Comparison of ENCODE assay signal across 1 cellular context in the genomic region with DNA sequence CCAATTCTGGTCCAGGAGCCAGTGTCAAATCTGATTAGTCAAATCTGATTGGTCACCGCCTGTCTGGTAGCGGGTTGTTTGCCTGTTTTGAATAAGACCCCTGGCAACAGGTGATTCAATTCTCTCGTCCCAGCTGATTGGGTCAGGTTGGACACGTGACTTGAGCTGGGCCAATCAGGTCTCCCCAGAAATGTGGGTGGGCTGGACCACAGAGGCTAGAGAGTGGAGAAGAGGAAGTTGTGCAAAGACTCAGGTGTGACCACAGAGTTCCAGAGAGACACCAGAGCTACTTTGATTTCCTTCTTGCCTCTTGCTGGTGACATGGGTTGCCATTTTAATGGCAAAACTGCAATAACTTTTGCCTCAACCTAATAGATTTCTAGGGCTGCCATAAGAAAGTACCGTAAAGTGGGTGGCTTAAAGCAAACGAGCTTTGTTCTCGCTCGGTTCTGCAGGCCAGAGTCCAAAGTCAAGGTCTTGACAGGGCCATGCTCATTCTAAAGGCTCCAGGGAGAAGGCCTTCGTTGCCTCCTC.
TF ChIP-seq lines count a peak whose summit lies in the region.

No MANE protein-coding gene starts in this region.

TF ChIP-seq in K562, 482 proteins besides CTCF, POLR2A, EP300 and RAD21 (continued from another document and continues in another):
- TF ChIP-seq, protein P1, sequence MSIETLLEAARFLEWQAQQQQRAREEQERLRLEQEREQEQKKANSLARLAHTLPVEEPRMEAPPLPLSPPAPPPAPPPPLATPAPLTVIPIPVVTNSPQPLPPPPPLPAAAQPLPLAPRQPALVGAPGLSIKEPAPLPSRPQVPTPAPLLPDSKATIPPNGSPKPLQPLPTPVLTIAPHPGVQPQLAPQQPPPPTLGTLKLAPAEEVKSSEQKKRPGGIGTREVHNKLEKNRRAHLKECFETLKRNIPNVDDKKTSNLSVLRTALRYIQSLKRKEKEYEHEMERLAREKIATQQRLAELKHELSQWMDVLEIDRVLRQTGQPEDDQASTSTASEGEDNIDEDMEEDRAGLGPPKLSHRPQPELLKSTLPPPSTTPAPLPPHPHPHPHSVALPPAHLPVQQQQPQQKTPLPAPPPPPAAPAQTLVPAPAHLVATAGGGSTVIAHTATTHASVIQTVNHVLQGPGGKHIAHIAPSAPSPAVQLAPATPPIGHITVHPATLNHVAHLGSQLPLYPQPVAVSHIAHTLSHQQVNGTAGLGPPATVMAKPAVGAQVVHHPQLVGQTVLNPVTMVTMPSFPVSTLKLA (conservative IDR thresholded peaks at IDR 0.05): no peak
- TF ChIP-seq SAFB (IDR thresholded peaks at IDR 0.05; ENCODE audit: borderline replicate concordance, low read depth, low read length) (no peak), ZNF583 (CRISPR knock-in tag; IDR thresholded peaks at IDR 0.05) (no peak), ILF3 (IDR thresholded peaks at IDR 0.05; ENCODE audit: borderline replicate concordance) (no peak), MYNN (IDR thresholded peaks at IDR 0.05) (no peak), MYNN (CRISPR knock-in tag; IDR thresholded peaks at IDR 0.05) (no peak), ZNF124 (CRISPR knock-in tag; IDR thresholded peaks at IDR 0.05) (no peak), MCM3 (IDR thresholded peaks at IDR 0.05) (no peak), ETS2 (tag; IDR thresholded peaks at IDR 0.05; ENCODE audit: borderline replicate concordance, poor library complexity, severe bottlenecking) (no peak), NUFIP1 (IDR thresholded peaks at IDR 0.05; ENCODE audit: partially characterized antibody) (no peak), MTA3 (IDR thresholded peaks at IDR 0.05; ENCODE audit: borderline replicate concordance) (peak; percentile 57; the same call in 1 of the 2 replicates), CREM (IDR thresholded peaks at IDR 0.05; ENCODE audit: low read depth) (peak; percentile 94), HIVEP1 (CRISPR knock-in tag; IDR thresholded peaks at IDR 0.05) (no peak), SNRNP70 (optimal IDR thresholded peaks at IDR 0.05; ENCODE audit: low read depth, low read length) (no peak), ETV1 (tag; conservative IDR thresholded peaks at IDR 0.05; ENCODE audit: low read depth) (no peak), ZSCAN32 (CRISPR knock-in tag; IDR thresholded peaks at IDR 0.05) (no peak), MAZ (CRISPR knock-in tag; conservative IDR thresholded peaks at IDR 0.05 in 1 of 2, IDR thresholded peaks at IDR 0.05 in 1 of 2) (no peak), HCFC1 (IDR thresholded peaks at IDR 0.05; ENCODE audit: low read depth, low read length) (no peak), ZNF584 (CRISPR knock-in tag; IDR thresholded peaks at IDR 0.05; ENCODE audit: low read depth) (no peak), NR4A1 (CRISPR knock-in tag; IDR thresholded peaks at IDR 0.05) (no peak), NR4A1 (tag; IDR thresholded peaks at IDR 0.05) (no peak), DDX20 (tag; IDR thresholded peaks at IDR 0.05; ENCODE audit: low read depth) (no peak), DACH1 (IDR thresholded peaks at IDR 0.05; ENCODE audit: partially characterized antibody) (peak; percentile 34), PRMT5 (CRISPR knock-in tag; IDR thresholded peaks at IDR 0.05) (no peak), ZNF354B (CRISPR knock-in tag; IDR thresholded peaks at IDR 0.05) (no peak), ZNF77 (CRISPR knock-in tag; IDR thresholded peaks at IDR 0.05) (no peak), MCM5 (IDR thresholded peaks at IDR 0.05; ENCODE audit: low read depth) (no peak), NR2C1 (IDR thresholded peaks at IDR 0.05) (no peak), NR2C1 (tag; IDR thresholded peaks at IDR 0.05) (no peak), PML (IDR thresholded peaks at IDR 0.05; ENCODE audit: low read length) (no peak), LEF1 (IDR thresholded peaks at IDR 0.05) (no peak), FOXP1 (CRISPR knock-in tag; IDR thresholded peaks at IDR 0.05) (no peak), SRSF9 (IDR thresholded peaks at IDR 0.05; ENCODE audit: borderline replicate concordance, low read depth, low read length) (no peak), NFE2L1 (tag; IDR thresholded peaks at IDR 0.05; ENCODE audit: borderline replicate concordance, low read depth) (no peak), NCOA4 (IDR thresholded peaks at IDR 0.05; ENCODE audit: partially characterized antibody) (no peak), CBX2 (IDR thresholded peaks at IDR 0.05; ENCODE audit: insufficient read depth, low read length, poor library complexity, severe bottlenecking) (no peak), CREBBP (IDR thresholded peaks at IDR 0.05; ENCODE audit: low read depth, low read length) (no peak), SMAD3 (CRISPR knock-in tag; conservative IDR thresholded peaks at IDR 0.05) (no peak), FOXK1 (CRISPR knock-in tag; IDR thresholded peaks at IDR 0.05; ENCODE audit: borderline replicate concordance) (no peak), KDM2B (CRISPR knock-in tag; IDR thresholded peaks at IDR 0.05) (no peak), ILK (tag; IDR thresholded peaks at IDR 0.05; ENCODE audit: borderline replicate concordance, low read depth) (no peak), TEAD4 (IDR thresholded peaks at IDR 0.05; ENCODE audit: low read length) (no peak), TEAD4 (CRISPR knock-in tag; IDR thresholded peaks at IDR 0.05; ENCODE audit: borderline replicate concordance) (no peak), ZNF121 (CRISPR knock-in tag; conservative IDR thresholded peaks at IDR 0.05) (no peak)
- TF ChIP-seq, protein P2, sequence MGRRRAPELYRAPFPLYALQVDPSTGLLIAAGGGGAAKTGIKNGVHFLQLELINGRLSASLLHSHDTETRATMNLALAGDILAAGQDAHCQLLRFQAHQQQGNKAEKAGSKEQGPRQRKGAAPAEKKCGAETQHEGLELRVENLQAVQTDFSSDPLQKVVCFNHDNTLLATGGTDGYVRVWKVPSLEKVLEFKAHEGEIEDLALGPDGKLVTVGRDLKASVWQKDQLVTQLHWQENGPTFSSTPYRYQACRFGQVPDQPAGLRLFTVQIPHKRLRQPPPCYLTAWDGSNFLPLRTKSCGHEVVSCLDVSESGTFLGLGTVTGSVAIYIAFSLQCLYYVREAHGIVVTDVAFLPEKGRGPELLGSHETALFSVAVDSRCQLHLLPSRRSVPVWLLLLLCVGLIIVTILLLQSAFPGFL (CRISPR knock-in tag; IDR thresholded peaks at IDR 0.05): no peak
- TF ChIP-seq, protein P3, sequence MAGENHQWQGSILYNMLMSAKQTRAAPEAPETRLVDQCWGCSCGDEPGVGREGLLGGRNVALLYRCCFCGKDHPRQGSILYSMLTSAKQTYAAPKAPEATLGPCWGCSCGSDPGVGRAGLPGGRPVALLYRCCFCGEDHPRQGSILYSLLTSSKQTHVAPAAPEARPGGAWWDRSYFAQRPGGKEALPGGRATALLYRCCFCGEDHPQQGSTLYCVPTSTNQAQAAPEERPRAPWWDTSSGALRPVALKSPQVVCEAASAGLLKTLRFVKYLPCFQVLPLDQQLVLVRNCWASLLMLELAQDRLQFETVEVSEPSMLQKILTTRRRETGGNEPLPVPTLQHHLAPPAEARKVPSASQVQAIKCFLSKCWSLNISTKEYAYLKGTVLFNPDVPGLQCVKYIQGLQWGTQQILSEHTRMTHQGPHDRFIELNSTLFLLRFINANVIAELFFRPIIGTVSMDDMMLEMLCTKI (IDR thresholded peaks at IDR 0.05; ENCODE audit: partially characterized antibody): no peak
- TF ChIP-seq, protein P4, sequence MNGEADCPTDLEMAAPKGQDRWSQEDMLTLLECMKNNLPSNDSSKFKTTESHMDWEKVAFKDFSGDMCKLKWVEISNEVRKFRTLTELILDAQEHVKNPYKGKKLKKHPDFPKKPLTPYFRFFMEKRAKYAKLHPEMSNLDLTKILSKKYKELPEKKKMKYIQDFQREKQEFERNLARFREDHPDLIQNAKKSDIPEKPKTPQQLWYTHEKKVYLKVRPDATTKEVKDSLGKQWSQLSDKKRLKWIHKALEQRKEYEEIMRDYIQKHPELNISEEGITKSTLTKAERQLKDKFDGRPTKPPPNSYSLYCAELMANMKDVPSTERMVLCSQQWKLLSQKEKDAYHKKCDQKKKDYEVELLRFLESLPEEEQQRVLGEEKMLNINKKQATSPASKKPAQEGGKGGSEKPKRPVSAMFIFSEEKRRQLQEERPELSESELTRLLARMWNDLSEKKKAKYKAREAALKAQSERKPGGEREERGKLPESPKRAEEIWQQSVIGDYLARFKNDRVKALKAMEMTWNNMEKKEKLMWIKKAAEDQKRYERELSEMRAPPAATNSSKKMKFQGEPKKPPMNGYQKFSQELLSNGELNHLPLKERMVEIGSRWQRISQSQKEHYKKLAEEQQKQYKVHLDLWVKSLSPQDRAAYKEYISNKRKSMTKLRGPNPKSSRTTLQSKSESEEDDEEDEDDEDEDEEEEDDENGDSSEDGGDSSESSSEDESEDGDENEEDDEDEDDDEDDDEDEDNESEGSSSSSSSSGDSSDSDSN (IDR thresholded peaks at IDR 0.05; ENCODE audit: borderline replicate concordance in 1 of 2, low read depth in 2 of 2, low read length in 2 of 2): no peak
- TF ChIP-seq, protein P5, sequence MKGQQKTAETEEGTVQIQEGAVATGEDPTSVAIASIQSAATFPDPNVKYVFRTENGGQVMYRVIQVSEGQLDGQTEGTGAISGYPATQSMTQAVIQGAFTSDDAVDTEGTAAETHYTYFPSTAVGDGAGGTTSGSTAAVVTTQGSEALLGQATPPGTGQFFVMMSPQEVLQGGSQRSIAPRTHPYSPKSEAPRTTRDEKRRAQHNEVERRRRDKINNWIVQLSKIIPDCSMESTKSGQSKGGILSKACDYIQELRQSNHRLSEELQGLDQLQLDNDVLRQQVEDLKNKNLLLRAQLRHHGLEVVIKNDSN (CRISPR knock-in tag; IDR thresholded peaks at IDR 0.05): peak; percentile 97
- TF ChIP-seq, protein P6, sequence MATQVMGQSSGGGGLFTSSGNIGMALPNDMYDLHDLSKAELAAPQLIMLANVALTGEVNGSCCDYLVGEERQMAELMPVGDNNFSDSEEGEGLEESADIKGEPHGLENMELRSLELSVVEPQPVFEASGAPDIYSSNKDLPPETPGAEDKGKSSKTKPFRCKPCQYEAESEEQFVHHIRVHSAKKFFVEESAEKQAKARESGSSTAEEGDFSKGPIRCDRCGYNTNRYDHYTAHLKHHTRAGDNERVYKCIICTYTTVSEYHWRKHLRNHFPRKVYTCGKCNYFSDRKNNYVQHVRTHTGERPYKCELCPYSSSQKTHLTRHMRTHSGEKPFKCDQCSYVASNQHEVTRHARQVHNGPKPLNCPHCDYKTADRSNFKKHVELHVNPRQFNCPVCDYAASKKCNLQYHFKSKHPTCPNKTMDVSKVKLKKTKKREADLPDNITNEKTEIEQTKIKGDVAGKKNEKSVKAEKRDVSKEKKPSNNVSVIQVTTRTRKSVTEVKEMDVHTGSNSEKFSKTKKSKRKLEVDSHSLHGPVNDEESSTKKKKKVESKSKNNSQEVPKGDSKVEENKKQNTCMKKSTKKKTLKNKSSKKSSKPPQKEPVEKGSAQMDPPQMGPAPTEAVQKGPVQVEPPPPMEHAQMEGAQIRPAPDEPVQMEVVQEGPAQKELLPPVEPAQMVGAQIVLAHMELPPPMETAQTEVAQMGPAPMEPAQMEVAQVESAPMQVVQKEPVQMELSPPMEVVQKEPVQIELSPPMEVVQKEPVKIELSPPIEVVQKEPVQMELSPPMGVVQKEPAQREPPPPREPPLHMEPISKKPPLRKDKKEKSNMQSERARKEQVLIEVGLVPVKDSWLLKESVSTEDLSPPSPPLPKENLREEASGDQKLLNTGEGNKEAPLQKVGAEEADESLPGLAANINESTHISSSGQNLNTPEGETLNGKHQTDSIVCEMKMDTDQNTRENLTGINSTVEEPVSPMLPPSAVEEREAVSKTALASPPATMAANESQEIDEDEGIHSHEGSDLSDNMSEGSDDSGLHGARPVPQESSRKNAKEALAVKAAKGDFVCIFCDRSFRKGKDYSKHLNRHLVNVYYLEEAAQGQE (CRISPR knock-in tag; IDR thresholded peaks at IDR 0.05; ENCODE audit: low read depth): no peak
- TF ChIP-seq, protein P7, sequence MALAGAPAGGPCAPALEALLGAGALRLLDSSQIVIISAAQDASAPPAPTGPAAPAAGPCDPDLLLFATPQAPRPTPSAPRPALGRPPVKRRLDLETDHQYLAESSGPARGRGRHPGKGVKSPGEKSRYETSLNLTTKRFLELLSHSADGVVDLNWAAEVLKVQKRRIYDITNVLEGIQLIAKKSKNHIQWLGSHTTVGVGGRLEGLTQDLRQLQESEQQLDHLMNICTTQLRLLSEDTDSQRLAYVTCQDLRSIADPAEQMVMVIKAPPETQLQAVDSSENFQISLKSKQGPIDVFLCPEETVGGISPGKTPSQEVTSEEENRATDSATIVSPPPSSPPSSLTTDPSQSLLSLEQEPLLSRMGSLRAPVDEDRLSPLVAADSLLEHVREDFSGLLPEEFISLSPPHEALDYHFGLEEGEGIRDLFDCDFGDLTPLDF (CRISPR knock-in tag; IDR thresholded peaks at IDR 0.05): no peak
- TF ChIP-seq, protein P8, sequence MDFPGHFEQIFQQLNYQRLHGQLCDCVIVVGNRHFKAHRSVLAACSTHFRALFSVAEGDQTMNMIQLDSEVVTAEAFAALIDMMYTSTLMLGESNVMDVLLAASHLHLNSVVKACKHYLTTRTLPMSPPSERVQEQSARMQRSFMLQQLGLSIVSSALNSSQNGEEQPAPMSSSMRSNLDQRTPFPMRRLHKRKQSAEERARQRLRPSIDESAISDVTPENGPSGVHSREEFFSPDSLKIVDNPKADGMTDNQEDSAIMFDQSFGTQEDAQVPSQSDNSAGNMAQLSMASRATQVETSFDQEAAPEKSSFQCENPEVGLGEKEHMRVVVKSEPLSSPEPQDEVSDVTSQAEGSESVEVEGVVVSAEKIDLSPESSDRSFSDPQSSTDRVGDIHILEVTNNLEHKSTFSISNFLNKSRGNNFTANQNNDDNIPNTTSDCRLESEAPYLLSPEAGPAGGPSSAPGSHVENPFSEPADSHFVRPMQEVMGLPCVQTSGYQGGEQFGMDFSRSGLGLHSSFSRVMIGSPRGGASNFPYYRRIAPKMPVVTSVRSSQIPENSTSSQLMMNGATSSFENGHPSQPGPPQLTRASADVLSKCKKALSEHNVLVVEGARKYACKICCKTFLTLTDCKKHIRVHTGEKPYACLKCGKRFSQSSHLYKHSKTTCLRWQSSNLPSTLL (IDR thresholded peaks at IDR 0.05): no peak
- TF ChIP-seq, protein P9, sequence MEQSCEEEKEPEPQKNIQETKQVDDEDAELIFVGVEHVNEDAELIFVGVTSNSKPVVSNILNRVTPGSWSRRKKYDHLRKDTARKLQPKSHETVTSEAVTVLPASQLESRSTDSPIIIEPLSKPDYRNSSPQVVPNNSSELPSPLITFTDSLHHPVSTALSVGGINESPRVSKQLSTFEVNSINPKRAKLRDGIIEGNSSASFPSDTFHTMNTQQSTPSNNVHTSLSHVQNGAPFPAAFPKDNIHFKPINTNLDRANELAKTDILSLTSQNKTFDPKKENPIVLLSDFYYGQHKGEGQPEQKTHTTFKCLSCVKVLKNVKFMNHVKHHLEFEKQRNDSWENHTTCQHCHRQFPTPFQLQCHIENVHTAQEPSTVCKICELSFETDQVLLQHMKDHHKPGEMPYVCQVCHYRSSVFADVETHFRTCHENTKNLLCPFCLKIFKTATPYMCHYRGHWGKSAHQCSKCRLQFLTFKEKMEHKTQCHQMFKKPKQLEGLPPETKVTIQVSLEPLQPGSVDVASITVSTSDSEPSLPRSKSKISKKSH (CRISPR knock-in tag; IDR thresholded peaks at IDR 0.05): no peak
- TF ChIP-seq, protein P10, sequence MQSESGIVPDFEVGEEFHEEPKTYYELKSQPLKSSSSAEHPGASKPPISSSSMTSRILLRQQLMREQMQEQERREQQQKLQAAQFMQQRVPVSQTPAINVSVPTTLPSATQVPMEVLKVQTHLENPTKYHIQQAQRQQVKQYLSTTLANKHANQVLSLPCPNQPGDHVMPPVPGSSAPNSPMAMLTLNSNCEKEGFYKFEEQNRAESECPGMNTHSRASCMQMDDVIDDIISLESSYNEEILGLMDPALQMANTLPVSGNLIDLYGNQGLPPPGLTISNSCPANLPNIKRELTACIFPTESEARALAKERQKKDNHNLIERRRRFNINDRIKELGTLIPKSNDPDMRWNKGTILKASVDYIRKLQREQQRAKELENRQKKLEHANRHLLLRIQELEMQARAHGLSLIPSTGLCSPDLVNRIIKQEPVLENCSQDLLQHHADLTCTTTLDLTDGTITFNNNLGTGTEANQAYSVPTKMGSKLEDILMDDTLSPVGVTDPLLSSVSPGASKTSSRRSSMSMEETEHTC (IDR thresholded peaks at IDR 0.05): no peak
